ENCODE assay signal across 29 cellular contexts in the genomic region with DNA sequence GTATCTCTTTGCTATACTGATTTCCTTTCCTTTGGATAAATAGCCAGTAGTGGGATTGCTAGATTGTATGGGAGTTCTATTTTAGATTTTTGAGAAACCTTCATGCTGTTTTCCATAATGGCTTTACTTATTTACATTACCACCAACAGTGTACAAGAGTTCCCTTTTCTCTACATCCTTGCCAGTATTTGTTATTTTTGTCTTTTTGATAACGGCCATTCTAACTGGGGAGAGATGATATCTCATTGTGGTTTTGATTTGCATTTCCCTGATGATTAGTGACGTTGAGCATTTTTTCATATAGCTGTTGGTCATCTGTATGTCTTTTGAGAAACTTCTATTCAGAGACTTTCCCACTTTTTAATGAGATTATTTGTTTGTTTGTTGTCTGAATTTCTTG.
"Had no signal": no experiment of that assay in that cellular context is flagged by ENCODE, and none has a peak within 500 bp of the region (broad histone marks: within the 10 kb centered on the region; RNA-seq: fewer than 3 reads in every experiment).

No MANE protein-coding gene starts in this region.

- H3K27me3 Mint-ChIP-seq: activated CD4-positive, alpha-beta memory T cell treated with anti-CD3 and anti-CD28 coated beads for 36 hours; activated CD4-positive, alpha-beta T cell treated with anti-CD3 and anti-CD28 coated beads, Interleukin-2, amount 10 ng/mL, durations not matched to agents 24 days and 14 days; activated naive CD8-positive, alpha-beta T cell treated with anti-CD3 and anti-CD28 coated beads for 36 hours; brain; naive thymus-derived CD4-positive, alpha-beta T cell; stimulated activated naive CD8-positive, alpha-beta T cell treated with anti-CD3 and anti-CD28 coated beads, Interleukin-15, Interleukin-2, amounts not matched to agents 100 ng/mL and 50 ng/mL, for 24 hours; type B pancreatic cell had no signal

- H3K79me2 ChIP-seq: hepatocyte had no signal

- H3K27ac ChIP-seq: adrenal gland, gastroesophageal sphincter, hepatocyte, ovary, prostate gland, skin epidermis, thoracic aorta, uterus, WERI-Rb-1 had no signal

- H3K27me3 ChIP-seq: adrenal gland, gastroesophageal sphincter, hepatocyte, ovary, uterus had no signal

- H3K4me3 ChIP-seq: adrenal gland, gastroesophageal sphincter, hepatocyte, ovary, prostate gland, skin epidermis, thoracic aorta, uterus had no signal

- H3K27ac Mint-ChIP-seq: activated CD4-positive, alpha-beta memory T cell treated with anti-CD3 and anti-CD28 coated beads for 36 hours; activated CD4-positive, alpha-beta T cell treated with anti-CD3 and anti-CD28 coated beads, Interleukin-2, amount 10 ng/mL, durations not matched to agents 24 days and 14 days; activated naive CD4-positive, alpha-beta T cell treated with anti-CD3 and anti-CD28 coated beads for 36 hours; activated naive CD8-positive, alpha-beta T cell treated with anti-CD3 and anti-CD28 coated beads for 36 hours; activated T-helper 1 cell treated with anti-CD3 and anti-CD28 coated beads, Interleukin-12 subunit alpha, Interleukin-12 subunit beta, Interleukin-2, Interleukin-4 antibody, amounts not matched to agents 30 ng/mL and 10 ng/mL and 1 ng/mL, durations not matched to agents 14 hours and 24 hours and 36 hours; naive thymus-derived CD4-positive, alpha-beta T cell; stimulated activated effector memory CD8-positive, alpha-beta T cell treated with anti-CD3 and anti-CD28 coated beads, Interleukin-12 subunit alpha, Interleukin-12 subunit beta, amount 100 ng/mL, for 72 hours; stimulated activated naive CD8-positive, alpha-beta T cell treated with anti-CD3 and anti-CD28 coated beads, Interleukin-15, Interleukin-2, amounts not matched to agents 100 ng/mL and 50 ng/mL, for 24 hours; type B pancreatic cell had no signal

- H3K9me3 Mint-ChIP-seq: activated CD4-positive, alpha-beta memory T cell treated with anti-CD3 and anti-CD28 coated beads for 36 hours; activated CD4-positive, alpha-beta T cell treated with anti-CD3 and anti-CD28 coated beads, Interleukin-2, amount 10 ng/mL, durations not matched to agents 24 days and 14 days; activated naive CD4-positive, alpha-beta T cell treated with anti-CD3 and anti-CD28 coated beads for 36 hours; activated naive CD8-positive, alpha-beta T cell treated with anti-CD3 and anti-CD28 coated beads for 36 hours; activated T-helper 1 cell treated with anti-CD3 and anti-CD28 coated beads, Interleukin-12 subunit alpha, Interleukin-12 subunit beta, Interleukin-2, Interleukin-4 antibody, amounts not matched to agents 30 ng/mL and 10 ng/mL and 1 ng/mL, durations not matched to agents 14 hours and 24 hours and 36 hours; brain; naive thymus-derived CD4-positive, alpha-beta T cell; stimulated activated effector memory CD8-positive, alpha-beta T cell treated with anti-CD3 and anti-CD28 coated beads, Interleukin-12 subunit alpha, Interleukin-12 subunit beta, amount 100 ng/mL, for 72 hours; stimulated activated naive CD8-positive, alpha-beta T cell treated with anti-CD3 and anti-CD28 coated beads, Interleukin-15, Interleukin-2, amounts not matched to agents 100 ng/mL and 50 ng/mL, for 24 hours; type B pancreatic cell had no signal

- DNase-seq: activated CD4-positive, alpha-beta memory T cell treated with anti-CD3 and anti-CD28 coated beads for 36 hours; activated CD4-positive, alpha-beta T cell treated with anti-CD3 and anti-CD28 coated beads, Interleukin-2, amount 10 ng/mL, durations not matched to agents 24 days and 14 days; activated CD8-positive, alpha-beta memory T cell treated with anti-CD3 and anti-CD28 coated beads, Interleukin-2, amount 50 U/mL, for 4 hours; activated effector memory CD4-positive, alpha-beta T cell treated with anti-CD3 and anti-CD28 coated beads, Interleukin-2, amount 50 U/mL, for 16 hours; activated naive CD4-positive, alpha-beta T cell treated with anti-CD3 and anti-CD28 coated beads for 36 hours; activated naive CD8-positive, alpha-beta T cell treated with anti-CD3 and anti-CD28 coated beads for 36 hours; activated T-cell treated with anti-CD3 and anti-CD28 coated beads, Interleukin-2, amount 50 U/mL, for 1 hour; adrenal gland; aorta; kidney; left colon; mammary epithelial cell; midbrain; naive thymus-derived CD4-positive, alpha-beta T cell; ovary; retina; stimulated activated CD4-positive, alpha-beta T cell treated with anti-CD3 and anti-CD28 coated beads, Interleukin-4, amount 100 ng/mL, for 24 hours; uterus; WERI-Rb-1 had no signal

- H3K9me3 ChIP-seq: adrenal gland, gastroesophageal sphincter, ovary, prostate gland, thoracic aorta, uterus had no signal

- H3K36me3 ChIP-seq: ovary, prostate gland, uterus, WERI-Rb-1 had no signal

- H3K4me1 Mint-ChIP-seq: activated CD4-positive, alpha-beta T cell treated with anti-CD3 and anti-CD28 coated beads, Interleukin-2, amount 10 ng/mL, durations not matched to agents 24 days and 14 days; activated naive CD8-positive, alpha-beta T cell treated with anti-CD3 and anti-CD28 coated beads for 36 hours; naive thymus-derived CD4-positive, alpha-beta T cell; stimulated activated effector memory CD8-positive, alpha-beta T cell treated with anti-CD3 and anti-CD28 coated beads, Interleukin-12 subunit alpha, Interleukin-12 subunit beta, amount 100 ng/mL, for 72 hours had no signal

- H3K4me3 Mint-ChIP-seq: activated CD4-positive, alpha-beta memory T cell treated with anti-CD3 and anti-CD28 coated beads for 36 hours; activated CD4-positive, alpha-beta T cell treated with anti-CD3 and anti-CD28 coated beads, Interleukin-2, amount 10 ng/mL, durations not matched to agents 24 days and 14 days; activated naive CD4-positive, alpha-beta T cell treated with anti-CD3 and anti-CD28 coated beads for 36 hours; activated naive CD8-positive, alpha-beta T cell treated with anti-CD3 and anti-CD28 coated beads for 36 hours; activated T-helper 1 cell treated with anti-CD3 and anti-CD28 coated beads, Interleukin-12 subunit alpha, Interleukin-12 subunit beta, Interleukin-2, Interleukin-4 antibody, amounts not matched to agents 30 ng/mL and 10 ng/mL and 1 ng/mL, durations not matched to agents 14 hours and 24 hours and 36 hours; brain; naive thymus-derived CD4-positive, alpha-beta T cell; stimulated activated effector memory CD8-positive, alpha-beta T cell treated with anti-CD3 and anti-CD28 coated beads, Interleukin-12 subunit alpha, Interleukin-12 subunit beta, amount 100 ng/mL, for 72 hours; stimulated activated naive CD8-positive, alpha-beta T cell treated with anti-CD3 and anti-CD28 coated beads, Interleukin-15, Interleukin-2, amounts not matched to agents 100 ng/mL and 50 ng/mL, for 24 hours; type B pancreatic cell had no signal

- H3K4me1 ChIP-seq: prostate gland, uterus had no signal

- H3K4me2 ChIP-seq: hepatocyte had no signal

- H2AFZ ChIP-seq: hepatocyte had no signal
